ENCODE assay signal across 1 cellular context in genomic region chr1:10790155-10790707, GRCh38.
A peak's percentile ranks its signal among the peaks of the same experiment; 100 is the strongest.
TF ChIP-seq lines count a peak whose summit lies in the region.

No MANE protein-coding gene starts in this region.

TF ChIP-seq in HEK293, 187 proteins besides CTCF, POLR2A, EP300 and RAD21 (continued from another document):
- TF ChIP-seq PRDM1 (tag by site-specific recombination; IDR thresholded peaks at IDR 0.05): 0 out of 2 replicates have a peak, but pooled peaks have one; percentile 21
- no peak for TF ChIP-seq KLF10 (tag by site-specific recombination; IDR thresholded peaks at IDR 0.05)
